9 cellular contexts compared by ENCODE assay signal in genomic region chr6:32845381-32845884, GRCh38. TPM values are rescaled to one million over a fixed set of nuclear protein-coding genes. Genes with fewer than 3 reads are reported as not detected.
DNase-seq lines count a peak whose midpoint lies in the region; ATAC-seq and TF ChIP-seq lines count a peak whose summit lies in the region.
"Had no signal": no experiment of that assay in that cellular context is flagged by ENCODE, and none has a peak within 500 bp of the region (broad histone marks: within the 10 kb centered on the region; RNA-seq: fewer than 3 reads in every experiment).

No MANE protein-coding gene starts in this region.

- H3K27ac Mint-ChIP-seq in brain = peak overlapping the region in 1 of 5 experiments; percentile 95

- peaks cover 61% of the 10 kb centered on the region for H3K27me3 Mint-ChIP-seq in brain

- TF ChIP-seq POLR2A in GM10847 (IDR thresholded peaks at IDR 0.05; ENCODE audit: extremely low read depth, insufficient read length) = peak; percentile 35

- peak; percentile 60 for DNase-seq in OCI-LY7 (ENCODE audit: low spot score)
- no peak for DNase-seq in NCI-H748 treated with DMSO at 0.1 percent for 48 hours (lab: John Stamatoyannopoulos, UW)
- DNase-seq: foreskin melanocyte had no signal

- H3K9me3 ChIP-seq in OCI-LY7 (ENCODE audit: low read length) (no peaks in the 10 kb centered on the region), skeletal muscle tissue (ENCODE audit: control insufficient read depth in 3 of 3, low read length in 3 of 3) (no peaks in the 10 kb centered on the region)

- POLR2A ChIA-PET in OCI-LY7 (lab: Charles Lee) = interaction anchor here (0.6 to 3.7 kb wide), 13 partner anchors 11 to 315 kb away, joined by 3 to 88 read pairs (median 4); partner anchors contain the start of genes HLA-DPA1, HLA-DRB5, PSMB9 and TAP1

- H3K4me3 ChIP-seq in OCI-LY7 (ENCODE audit: low read depth, low read length, poor library complexity, severe bottlenecking) (peak overlapping the region; percentile 77), skeletal muscle tissue (ENCODE audit: low read length in 3 of 3) (peak overlapping the region; percentile 12 to 88 (median 17))

- H3K4me1 ChIP-seq in OCI-LY7 (ENCODE audit: insufficient read depth, low read length, poor library complexity, severe bottlenecking) = peaks cover 53% of the 10 kb centered on the region
- H3K4me1 ChIP-seq in skeletal muscle tissue (ENCODE audit: control insufficient read depth in 3 of 3, insufficient read depth in 3 of 3, low read length in 3 of 3) = peaks cover 19 to 28% (median 21%) of the 10 kb centered on the region in 3 donors

- no peak overlapping the region for H2AFZ ChIP-seq in OCI-LY7 (ENCODE audit: low read length)

- no peaks in the 10 kb centered on the region for H3K27me3 ChIP-seq in skeletal muscle tissue (ENCODE audit: control insufficient read depth in 3 of 3, insufficient read depth in 3 of 3, low read length in 3 of 3)

- H3K36me3 Mint-ChIP-seq in brain = peaks cover 7% of the 10 kb centered on the region

- peaks cover 42% of the 10 kb centered on the region for H3K79me2 ChIP-seq in OCI-LY7 (ENCODE audit: insufficient read depth, low read depth, low read length)

- H3K27ac ChIP-seq in OCI-LY7 (ENCODE audit: low read depth, low read length, poor library complexity, severe bottlenecking) (peak overlapping the region; percentile 88), skeletal muscle tissue (ENCODE audit: low read depth, low read length) (peak overlapping the region; percentile 91)

- no peak for TF ChIP-seq CTCF in OCI-LY7 (conservative IDR thresholded peaks at IDR 0.05; ENCODE audit: low read length)
- no peak for TF ChIP-seq CTCF in brain (conservative IDR thresholded peaks at IDR 0.05)

- H3K4me2 ChIP-seq in OCI-LY7 (ENCODE audit: low read length) = peak overlapping the region; percentile 90

- H3K36me3 ChIP-seq in OCI-LY7 (ENCODE audit: insufficient read depth, low read length) (peaks cover 78% of the 10 kb centered on the region), skeletal muscle tissue (ENCODE audit: control insufficient read depth in 3 of 3, insufficient read depth in 3 of 3, low read length in 3 of 3) (peaks cover 35 to 56% (median 54%) of the 10 kb centered on the region in 3 donors)

- peak overlapping the region in 4 of 5 experiments; percentile 24 to 92 (median 90) for H3K4me3 Mint-ChIP-seq in brain

- H3K4me1 Mint-ChIP-seq in brain = peaks cover 15% of the 10 kb centered on the region

- H3K9me2 ChIP-seq in OCI-LY7 (ENCODE audit: insufficient read depth, low read length) = no peaks in the 10 kb centered on the region

- CTCF ChIA-PET in OCI-LY7 (lab: Charles Lee; ENCODE audit: unreplicated experiment) = interaction anchor here (1.0 to 1.9 kb wide), 3 partner anchors 8 to 22 kb away, joined by 4 to 6 read pairs (median 6); partner anchors contain the start of genes PSMB9 and TAP1

- H3K9ac ChIP-seq in skeletal muscle tissue (ENCODE audit: low read depth in 1 of 3, low read length in 3 of 3) = no peak overlapping the region

- peaks cover 0 to 4% (median 4%) of the 10 kb centered on the region in 5 experiments for H3K9me3 Mint-ChIP-seq in brain

- no TSS peak for BruUV-seq in OCI-LY7 (replicated peaks; lab: Mats Ljungman, UMichigan)

- intact Hi-C loops in OCI-LY7 (cut with micrococcal nuclease; ENCODE audit: unreplicated experiment) = loop anchor here (2.0 kb wide), 2 partner anchors 29 to 99 kb away; partner anchors contain the start of gene HLA-DOB

- ATAC-seq in GM19023 (IDR thresholded peaks at IDR 0.05; ENCODE audit: unreplicated experiment) (no peak), HG03469 (IDR thresholded peaks at IDR 0.05; ENCODE audit: unreplicated experiment) (no peak), GM19452 (IDR thresholded peaks at IDR 0.05; ENCODE audit: unreplicated experiment) (no peak)

- no peaks in the 10 kb centered on the region for H4K20me1 ChIP-seq in OCI-LY7 (ENCODE audit: insufficient read depth, low read length)

RNA-seq across cellular contexts. Expression of gene PSMB8, which starts 1.6 kb away (rescaled TPM):
- 142 and 164 TPM in 2 replicates for total RNA-seq in OCI-LY7 (2014; rRNA removed; shearing (Covaris generic))
- total RNA-seq in OCI-LY7 (2022) (194 and 216 TPM in 2 replicates), skeletal muscle tissue (18.8 TPM)
- polyA plus RNA-seq in brain (ENCODE audit: insufficient read depth, low read depth, low replicate concordance) = 39.4 TPM

RNA-seq across cellular contexts. Expression of gene TAP2, which starts 6.9 kb away (rescaled TPM):
- 90.9 and 96.4 TPM in 2 replicates for total RNA-seq in OCI-LY7 (2014; rRNA removed; shearing (Covaris generic))
- total RNA-seq in OCI-LY7 (2022) (108 and 132 TPM in 2 replicates), skeletal muscle tissue (9.4 TPM)
- 10.1 TPM for polyA plus RNA-seq in brain (ENCODE audit: insufficient read depth, low read depth, low replicate concordance)

RNA-seq across cellular contexts. Expression of gene TAP1, which starts 8.1 kb away (rescaled TPM):
- 62.1 and 85.9 TPM in 2 replicates for total RNA-seq in OCI-LY7 (2014; rRNA removed; shearing (Covaris generic))
- total RNA-seq in OCI-LY7 (2022) (66.3 and 75.0 TPM in 2 replicates), skeletal muscle tissue (14.1 TPM)
- polyA plus RNA-seq in brain (ENCODE audit: insufficient read depth, low read depth, low replicate concordance) = 17.8 TPM

RNA-seq across cellular contexts. Expression of gene PSMB9, which starts 8.6 kb away (rescaled TPM):
- 149 and 158 TPM in 2 replicates for total RNA-seq in OCI-LY7 (2014; rRNA removed; shearing (Covaris generic))
- 193 and 207 TPM in 2 replicates for total RNA-seq in OCI-LY7 (2022)
- 16.7 TPM for polyA plus RNA-seq in brain (ENCODE audit: insufficient read depth, low read depth, low replicate concordance)
- total RNA-seq in skeletal muscle tissue = 7.8 TPM

RNA-seq across cellular contexts. Expression of gene HLA-DOB, which starts 28.6 kb away (rescaled TPM):
- 46.5 and 48.1 TPM in 2 replicates for total RNA-seq in OCI-LY7 (2014; rRNA removed; shearing (Covaris generic))
- total RNA-seq in OCI-LY7 (2022) = 57.1 and 69.3 TPM in 2 replicates
- polyA plus RNA-seq in brain (ENCODE audit: insufficient read depth, low read depth, low replicate concordance) = not detected
- total RNA-seq in skeletal muscle tissue = not detected
